In genomic region chr6:35725721-35726438, GRCh38 we compare ENCODE assay signal across 8 cellular contexts. TPM values are rescaled to one million over a fixed set of nuclear protein-coding genes. Genes with fewer than 3 reads are reported as not detected.
DNase-seq lines count a peak whose midpoint lies in the region; ATAC-seq and TF ChIP-seq lines count a peak whose summit lies in the region.

No MANE protein-coding gene starts in this region.

- ATAC-seq in left cardiac atrium, result peak; percentile 6 to 41
- ATAC-seq in HG03469 (IDR thresholded peaks at IDR 0.05; ENCODE audit: unreplicated experiment), result no peak
- ATAC-seq in HG02763 (IDR thresholded peaks at IDR 0.05; ENCODE audit: unreplicated experiment), result no peak

- DNase-seq in GM23248, result peak; percentile 37
- DNase-seq in activated T-cell treated with anti-CD3 and anti-CD28 coated beads, Interleukin-2, amount 50 U/mL, for 24 hours, result peak; percentile 67
- DNase-seq in left cardiac atrium, result peak; percentile 67
- DNase-seq in sigmoid colon, result peak; percentile 94
- DNase-seq in stimulated activated CD4-positive, alpha-beta T cell treated with anti-CD3 and anti-CD28 coated beads, Interleukin-12 subunit alpha, Interleukin-12 subunit beta, amount 100 ng/mL, for 4 hours, result no peak
- no peak for DNase-seq in NCI-H510A (lab: John Stamatoyannopoulos, UW)

- peak; percentile 25 to 69 for TF ChIP-seq POLR2A in sigmoid colon (IDR thresholded peaks at IDR 0.05)

- TF ChIP-seq CTCF in sigmoid colon (IDR thresholded peaks at IDR 0.05), result peak in 1 of 4 experiments; percentile 28

- no peaks in the 10 kb centered on the region for H3K79me2 ChIP-seq in GM23248 (ENCODE audit: insufficient read depth)

- 42 to 44% methylated on average over 11 of the region's 11 CpGs for WGBS in GM23248 (ENCODE audit: low coverage in 1 of 2, low lambda C conversion rate in 2 of 2, missing lambda C conversion rate in 2 of 2), 2 experiments
- 13 to 37% methylated on average over 11 of the region's 11 CpGs for WGBS in sigmoid colon, 2 donors

- H3K36me3 Mint-ChIP-seq in activated T-cell treated with anti-CD3 and anti-CD28 coated beads, Interleukin-2, amount 50 U/mL, for 24 hours (ENCODE audit: low read depth), result no peaks in the 10 kb centered on the region

- 0 out of 2 replicates have a peak, but pooled peaks cover 9% of the 10 kb centered on the region for H3F3A ChIP-seq in GM23248 (ENCODE audit: insufficient read depth)

- H3K9me2 ChIP-seq in GM23248 (ENCODE audit: insufficient read depth), result no peaks in the 10 kb centered on the region

- H3K4me1 Mint-ChIP-seq in activated T-cell treated with anti-CD3 and anti-CD28 coated beads, Interleukin-2, amount 50 U/mL, for 24 hours (ENCODE audit: low read depth), result peaks cover 85% of the 10 kb centered on the region

- no peaks in the 10 kb centered on the region for H3K9me3 Mint-ChIP-seq in activated T-cell treated with anti-CD3 and anti-CD28 coated beads, Interleukin-2, amount 50 U/mL, for 24 hours

- H3K36me3 ChIP-seq in GM23248 (ENCODE audit: low read depth) (no peaks in the 10 kb centered on the region), sigmoid colon (no peaks in the 10 kb centered on the region)

- in situ Hi-C loops in GM23248 (cut with MboI), result loop anchor here (25.0 kb wide), 1 partner anchor 414 kb away; no protein-coding TSS in a partner anchor

- H3K27ac Mint-ChIP-seq in activated T-cell treated with anti-CD3 and anti-CD28 coated beads, Interleukin-2, amount 50 U/mL, for 24 hours, result peak overlapping the region; percentile 88

- intact Hi-C loops in left cardiac atrium (cut with DNase I) (no loop called here), sigmoid colon (cut with DNase I) (loop anchor here (5.0 kb wide), 1 partner anchor 1406 kb away; no protein-coding TSS in a partner anchor)

- no peak overlapping the region for H3K9ac ChIP-seq in GM23248

- H3K4me1 ChIP-seq in GM23248 (ENCODE audit: insufficient read depth), result peaks cover 21% of the 10 kb centered on the region
- peaks cover 0 to 96% (median 89%) of the 10 kb centered on the region in 4 donors for H3K4me1 ChIP-seq in sigmoid colon

- H3K4me3 ChIP-seq in GM23248, result no peak overlapping the region
- H3K4me3 ChIP-seq in sigmoid colon, result peak overlapping the region in 3 of 4 donors; percentile 4 to 57 (median 54)

- H3K27ac ChIP-seq in GM23248 (no peak overlapping the region), sigmoid colon (peak overlapping the region; percentile 96 to 100 (median 98))

- H2AFZ ChIP-seq in GM23248, result no peak overlapping the region

- H3K27me3 Mint-ChIP-seq in activated T-cell treated with anti-CD3 and anti-CD28 coated beads, Interleukin-2, amount 50 U/mL, for 24 hours, result no peaks in the 10 kb centered on the region

- H3K4me2 ChIP-seq in GM23248 (ENCODE audit: unreplicated experiment), result no peak overlapping the region

- H3K4me3 Mint-ChIP-seq in activated T-cell treated with anti-CD3 and anti-CD28 coated beads, Interleukin-2, amount 50 U/mL, for 24 hours, result peak overlapping the region; percentile 4

- no peaks in the 10 kb centered on the region for H4K20me1 ChIP-seq in GM23248 (ENCODE audit: insufficient read depth)

- H3K9me3 ChIP-seq in GM23248 (ENCODE audit: low read depth) (no peaks in the 10 kb centered on the region), sigmoid colon (no peaks in the 10 kb centered on the region)

- peak; percentile 96 to 100 (median 99) for TF ChIP-seq EP300 in sigmoid colon (IDR thresholded peaks at IDR 0.05)

- H3K27me3 ChIP-seq in GM23248 (replicated peaks; ENCODE audit: insufficient read depth) (no peaks in the 10 kb centered on the region), sigmoid colon (no peaks in the 10 kb centered on the region)

RNA-seq across cellular contexts. Expression of gene ARMC12, which starts 11.0 kb away (rescaled TPM):
- not detected in 2 replicates for total RNA-seq in GM23248 (2014; rRNA removed; shearing (Covaris generic))
- polyA plus RNA-seq in GM23248 (2016; fragmentation: Nextera tagmentation; extraction: Ambion mirVana), result 0.15 and 0.26 TPM in 2 replicates
- total RNA-seq in left cardiac atrium, result under 1 TPM; 0.21 to 0.29 TPM
- 1 to 10 TPM in 2 of 4 donors, under 1 TPM in 1, not detected in 1; 0.49 to 5.0 (median 1.1) TPM for total RNA-seq in sigmoid colon
- polyA plus RNA-seq in sigmoid colon, result under 1 TPM in 1 of 3 donors, not detected in 2; 0.66 TPM

RNA-seq across cellular contexts. Expression of gene FKBP5, which starts 37.2 kb away (rescaled TPM):
- 1.9 and 3.6 TPM in 2 replicates for total RNA-seq in GM23248 (2014; rRNA removed; shearing (Covaris generic))
- polyA plus RNA-seq in GM23248 (2016; fragmentation: Nextera tagmentation; extraction: Ambion mirVana) (6.3 and 6.9 TPM in 2 replicates), sigmoid colon (100 to 1,000 TPM in 1 of 3 donors, 10 to 100 TPM in 2; 52.9 to 165 (median 93.9) TPM)
- total RNA-seq in left cardiac atrium (100 to 1,000 TPM; 101 to 117 TPM), sigmoid colon (100 to 1,000 TPM; 200 to 326 (median 258) TPM)

RNA-seq across cellular contexts. Expression of gene CLPSL2, which starts 50.5 kb away (rescaled TPM):
- total RNA-seq in GM23248 (2014; rRNA removed; shearing (Covaris generic)), result not detected in 2 replicates
- not detected in 2 replicates for polyA plus RNA-seq in GM23248 (2016; fragmentation: Nextera tagmentation; extraction: Ambion mirVana)
- total RNA-seq in left cardiac atrium, result not detected
- total RNA-seq in sigmoid colon, result not detected
- polyA plus RNA-seq in sigmoid colon, result not detected

RNA-seq across cellular contexts. Expression of gene CLPSL1, which starts 54.9 kb away (rescaled TPM):
- not detected in 2 replicates for total RNA-seq in GM23248 (2014; rRNA removed; shearing (Covaris generic))
- polyA plus RNA-seq in GM23248 (2016; fragmentation: Nextera tagmentation; extraction: Ambion mirVana) (not detected in 2 replicates), sigmoid colon (not detected)
- total RNA-seq in left cardiac atrium (not detected), sigmoid colon (not detected)

Comparison
In these comparisons a context has a peak if more than half of its experiments do, and no peak if none do; other contexts are left out.
1. DNase-seq: peak in GM23248 (single experiment), activated T-cell treated with anti-CD3 and anti-CD28 coated beads, Interleukin-2, amount 50 U/mL, for 24 hours (single experiment), left cardiac atrium (single experiment) and sigmoid colon (single experiment); none in stimulated activated CD4-positive, alpha-beta T cell treated with anti-CD3 and anti-CD28 coated beads, Interleukin-12 subunit alpha, Interleukin-12 subunit beta, amount 100 ng/mL, for 4 hours (single experiment) and NCI-H510A (single experiment).
2. ATAC-seq: peak in left cardiac atrium (2 of 2); none in HG03469 (single experiment) and HG02763 (single experiment).
3. RNA of gene FKBP5, which starts 37.2 kb away (total RNA-seq): 200 to 326 TPM in sigmoid colon and 101 to 117 TPM in left cardiac atrium; 1.9 to 3.6 TPM in GM23248; every median in the first group is over 10 times any median in the second.